ENCODE assay signal across 9 cellular contexts in genomic region chr4:36551697-36552214, GRCh38.
DNase-seq lines count a peak whose midpoint lies in the region; ATAC-seq and TF ChIP-seq lines count a peak whose summit lies in the region.
"Had no signal": no experiment of that assay in that cellular context is flagged by ENCODE, and none has a peak within 500 bp of the region (broad histone marks: within the 10 kb centered on the region; RNA-seq: fewer than 3 reads in every experiment).

No MANE protein-coding gene starts in this region.

- H3K27me3 ChIP-seq in suprapubic skin (no peaks in the 10 kb centered on the region), esophagus squamous epithelium (no peaks in the 10 kb centered on the region), thyroid gland (no peaks in the 10 kb centered on the region)

- peak; percentile 81 for ATAC-seq in GM19467 (IDR thresholded peaks at IDR 0.05; ENCODE audit: unreplicated experiment)
- ATAC-seq in HG03097 (IDR thresholded peaks at IDR 0.05; ENCODE audit: low FRiP score, unreplicated experiment) = peak; percentile 96
- ATAC-seq: K562 had no signal

- intact Hi-C loops in esophagus squamous epithelium (cut with DNase I) (no loop called here), thyroid gland (cut with DNase I) (no loop called here)

- no peak overlapping the region for H3K4me3 ChIP-seq in suprapubic skin
- H3K4me3 ChIP-seq in esophagus squamous epithelium = no peak overlapping the region
- no peak overlapping the region for H3K4me3 ChIP-seq in thyroid gland (replicated peaks in 1 of 3)
- H3K4me3 ChIP-seq: K562 had no signal

- DNase-seq in GM13977 (ENCODE audit: low spot score) = peak; percentile 7
- DNase-seq in activated naive CD4-positive, alpha-beta T cell treated with anti-CD3 and anti-CD28 coated beads, Interleukin-2, amount 50 U/mL, for 16 hours = peak; percentile 16
- DNase-seq in suprapubic skin (ENCODE audit: low spot score in 2 of 2) = no peak
- DNase-seq in esophagus squamous epithelium (lab: John Stamatoyannopoulos, UW) = no peak
- DNase-seq in GM03348 (ENCODE audit: low spot score) = no peak
- no peak for DNase-seq in thyroid gland

- no peaks in the 10 kb centered on the region for H3K4me1 ChIP-seq in suprapubic skin
- H3K4me1 ChIP-seq in esophagus squamous epithelium = peaks cover 0 to 3% (median 0%) of the 10 kb centered on the region in 3 donors
- H3K4me1 ChIP-seq in thyroid gland = no peaks in the 10 kb centered on the region

- no peaks in the 10 kb centered on the region for H3K36me3 ChIP-seq in suprapubic skin
- H3K36me3 ChIP-seq in esophagus squamous epithelium = no peaks in the 10 kb centered on the region
- no peaks in the 10 kb centered on the region for H3K36me3 ChIP-seq in thyroid gland

- WGBS in suprapubic skin = 55% methylated on average over 4 of the region's 4 CpGs
- 35 to 51% methylated on average over 4 of the region's 4 CpGs for whole genome bisulfite sequencing in esophagus squamous epithelium, 2 donors
- WGBS in thyroid gland, 2 donors = 69 to 72% methylated on average over 4 of the region's 4 CpGs

- H3K9me3 ChIP-seq in suprapubic skin (no peaks in the 10 kb centered on the region), esophagus squamous epithelium (no peaks in the 10 kb centered on the region), thyroid gland (no peaks in the 10 kb centered on the region)

- TF ChIP-seq EP300 in suprapubic skin (IDR thresholded peaks at IDR 0.05) = no peak

- TF ChIP-seq CTCF in GM13977 (IDR thresholded peaks at IDR 0.05; ENCODE audit: extremely low read depth, insufficient read depth, missing control alignments) = no peak
- no peak for TF ChIP-seq CTCF in suprapubic skin (IDR thresholded peaks at IDR 0.05)
- TF ChIP-seq CTCF in esophagus squamous epithelium (IDR thresholded peaks at IDR 0.05) = no peak
- no peak for TF ChIP-seq CTCF in thyroid gland (IDR thresholded peaks at IDR 0.05)

- TF ChIP-seq POLR2A in suprapubic skin (IDR thresholded peaks at IDR 0.05) (no peak), esophagus squamous epithelium (IDR thresholded peaks at IDR 0.05) (no peak), thyroid gland (IDR thresholded peaks at IDR 0.05) (no peak)

- in situ Hi-C loops in GM13977 (cut with MboI; ENCODE audit: low pct_unique_long_range_greater_than_20kb, low sequenced_read_pairs, unreplicated experiment) = no loop called here

- H3K27ac ChIP-seq in suprapubic skin (no peak overlapping the region), esophagus squamous epithelium (no peak overlapping the region), thyroid gland (no peak overlapping the region)

Comparison
In these comparisons a context has a peak if more than half of its experiments do, and no peak if none do; other contexts are left out.
1. DNase-seq: peak in GM13977 (single experiment) and activated naive CD4-positive, alpha-beta T cell treated with anti-CD3 and anti-CD28 coated beads, Interleukin-2, amount 50 U/mL, for 16 hours (single experiment); none in suprapubic skin (0 of 2), esophagus squamous epithelium (single experiment), GM03348 (single experiment) and thyroid gland (0 of 2).